8 cellular contexts compared by ENCODE assay signal in the genomic region with DNA sequence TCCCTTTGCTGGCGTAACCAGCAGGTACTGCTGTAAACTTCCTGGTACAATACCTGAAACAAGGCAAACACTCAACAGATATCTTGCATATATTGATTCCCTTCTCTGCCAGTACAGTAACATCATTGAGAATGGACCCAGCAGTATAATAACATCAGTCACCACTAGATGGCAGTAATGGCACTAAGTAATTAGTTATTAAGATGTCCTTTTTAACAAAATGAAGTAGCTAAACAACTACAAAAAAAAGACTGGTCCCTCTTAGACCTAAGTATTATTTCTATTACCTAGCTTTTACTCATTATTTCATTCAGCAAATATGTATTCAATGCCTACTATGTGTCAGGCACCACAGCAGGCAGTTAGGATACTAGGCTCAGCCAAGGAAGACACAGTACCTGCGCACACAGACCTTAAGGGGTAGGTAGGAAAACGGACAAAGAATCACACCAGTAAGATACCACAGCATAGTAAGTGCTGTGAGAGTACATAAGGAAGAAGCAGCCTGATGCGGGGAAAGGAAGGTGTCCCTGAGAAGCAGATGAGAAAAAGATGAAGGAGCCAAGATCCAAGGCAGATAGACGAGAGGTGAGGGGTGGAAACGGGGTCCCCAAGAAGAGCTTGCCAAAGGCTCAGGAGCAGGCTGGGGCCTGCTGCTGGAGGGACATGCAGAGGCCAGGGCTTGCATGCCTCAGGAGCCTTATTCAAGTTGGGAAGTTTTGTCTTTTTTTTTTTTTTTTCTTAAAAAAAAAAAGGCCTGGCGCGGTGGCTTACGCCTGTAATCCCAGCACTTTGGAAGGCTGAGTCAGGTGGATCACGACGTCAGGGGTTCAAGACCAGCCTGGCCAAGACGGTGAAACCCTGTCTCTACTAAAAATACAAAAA.
DNase-seq lines count a peak whose midpoint lies in the region; ATAC-seq and TF ChIP-seq lines count a peak whose summit lies in the region.

No MANE protein-coding gene starts in this region.

- POLR2A ChIA-PET in AG04450 (lab: Yijun Ruan, JAX) (interaction anchor here (0.5 to 1.0 kb wide), 8 partner anchors 10 to 215 kb away, joined by 3 to 11 read pairs (median 3); partner anchors contain the start of gene CHD2), T-cell (lab: Charles Lee) (interaction anchor here (0.5 to 1.0 kb wide), 11 partner anchors 22 to 171 kb away, joined by 3 to 14 read pairs (median 4); no protein-coding TSS in a partner anchor)

- peak; percentile 65 for ATAC-seq in HG02763 (IDR thresholded peaks at IDR 0.05; ENCODE audit: unreplicated experiment)
- peak; percentile 74 to 87 (median 86) for ATAC-seq in T-cell (replicated peaks in 1 of 4)
- no peak for ATAC-seq in HG02588 (IDR thresholded peaks at IDR 0.05; ENCODE audit: unreplicated experiment)

- TF ChIP-seq CTCF in AG04450 (IDR thresholded peaks at IDR 0.05; ENCODE audit: low read depth, low read length) (peak; percentile 66), GM06990 (IDR thresholded peaks at IDR 0.05; ENCODE audit: insufficient read depth, low read length, poor library complexity, severe bottlenecking) (peak; percentile 57)

- H3K27me3 ChIP-seq in AG04450 (ENCODE audit: control insufficient read depth, insufficient read depth, low read length), result no peaks in the 10 kb centered on the region
- H3K27me3 ChIP-seq in GM06990 (replicated peaks; ENCODE audit: control insufficient read depth, insufficient read depth, low read length), result no peaks in the 10 kb centered on the region

- no peaks in the 10 kb centered on the region for H3K27me3 Mint-ChIP-seq in T-cell

- no peak overlapping the region for H3K4me3 Mint-ChIP-seq in T-cell

- peak overlapping the region; percentile 57 for H3K27ac ChIP-seq in AG04450 (ENCODE audit: low read depth, low read length)

- H3K36me3 Mint-ChIP-seq in T-cell, result no peaks in the 10 kb centered on the region

- DNase-seq in AG04450 (ENCODE audit: low read depth, low spot score) (peak; percentile 48), GM06990 (ENCODE audit: extremely low read depth, insufficient read length) (peak; percentile 49), NCI-H1417 treated with DMSO at 0.1 percent for 48 hours (lab: John Stamatoyannopoulos, UW) (peak; percentile 82), T-cell (peak in 10 of 34 experiments; percentile 9 to 61 (median 28)), epidermal melanocyte (ENCODE audit: insufficient read length, low spot score) (peak; percentile 59), myocyte (ENCODE audit: low read depth) (peak; percentile 83)

- H3K4me3 ChIP-seq in AG04450 (ENCODE audit: low read depth, low read length), result no peak overlapping the region
- no peak overlapping the region for H3K4me3 ChIP-seq in GM06990 (replicated peaks; ENCODE audit: low read depth, low read length)

- no peaks in the 10 kb centered on the region for H3K9me3 Mint-ChIP-seq in T-cell

- peak overlapping the region; percentile 56 to 87 for H3K27ac Mint-ChIP-seq in T-cell

- CTCF ChIA-PET in AG04450 (lab: Charles Lee) (interaction anchor here (0.5 to 5.2 kb wide), 69 partner anchors 8 to 1545 kb away, joined by 3 to 92 read pairs (median 4); partner anchors contain the start of gene CHD2), T-cell (lab: Charles Lee) (interaction anchor here (0.6 to 6.7 kb wide), 47 partner anchors 8 to 1442 kb away, joined by 3 to 84 read pairs (median 4); partner anchors contain the start of gene CHD2 (in 1 of the 2))

- no peaks in the 10 kb centered on the region for H3K36me3 ChIP-seq in GM06990 (ENCODE audit: control insufficient read depth, insufficient read depth, low read length)

- no peaks in the 10 kb centered on the region for H3K9me3 ChIP-seq in AG04450 (ENCODE audit: control insufficient read depth, insufficient read depth, low read length)

- H3K4me1 Mint-ChIP-seq in T-cell, result peaks cover 5 to 10% (median 6%) of the 10 kb centered on the region in 3 donors
